In the genomic region with DNA sequence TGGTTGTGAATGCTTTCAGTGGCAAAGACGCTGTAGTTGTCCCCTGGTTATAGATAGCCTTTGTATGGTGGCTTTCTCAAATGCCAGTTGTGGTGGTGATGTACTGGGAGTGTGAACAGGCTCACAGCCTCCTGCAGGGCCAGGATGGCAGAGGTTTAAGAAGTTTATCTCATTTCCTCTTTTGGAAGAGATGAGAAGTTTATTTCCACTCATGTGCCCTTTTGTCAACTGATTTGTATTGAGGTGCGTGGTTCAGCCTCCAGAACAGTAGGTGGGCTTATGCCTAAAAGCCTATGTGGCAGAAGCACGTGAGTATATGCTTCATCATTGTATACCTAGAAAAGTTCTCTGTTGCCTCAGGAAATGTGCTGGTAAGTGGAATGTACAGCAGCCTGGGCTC, we compare ENCODE assay signal across 14 cellular contexts. TPM values are rescaled to one million over a fixed set of nuclear protein-coding genes. Genes with fewer than 3 reads are reported as not detected.
DNase-seq lines count a peak whose midpoint lies in the region; ATAC-seq lines count a peak whose summit lies in the region.
"Had no signal": no experiment of that assay in that cellular context is flagged by ENCODE, and none has a peak within 500 bp of the region (broad histone marks: within the 10 kb centered on the region; RNA-seq: fewer than 3 reads in every experiment).

No MANE protein-coding gene starts in this region.

- H3K27me3 Mint-ChIP-seq in activated naive CD8-positive, alpha-beta T cell treated with anti-CD3 and anti-CD28 coated beads, Interleukin-2, amount 50 U/mL, for 24 hours: peaks cover 5% of the 10 kb centered on the region
- peaks cover 4% of the 10 kb centered on the region for H3K27me3 Mint-ChIP-seq in activated naive CD8-positive, alpha-beta T cell treated with anti-CD3 and anti-CD28 coated beads for 36 hours

- H3K36me3 Mint-ChIP-seq in activated naive CD8-positive, alpha-beta T cell treated with anti-CD3 and anti-CD28 coated beads, Interleukin-2, amount 50 U/mL, for 24 hours (ENCODE audit: low read depth): peaks cover 3% of the 10 kb centered on the region
- H3K36me3 Mint-ChIP-seq in activated naive CD8-positive, alpha-beta T cell treated with anti-CD3 and anti-CD28 coated beads for 36 hours: no peaks in the 10 kb centered on the region
- H3K36me3 Mint-ChIP-seq: CD4-positive, alpha-beta memory T cell had no signal

- H3K4me3 ChIP-seq in iPS-18c (ENCODE audit: insufficient read depth, low read depth, low read length): 0 out of 2 replicates have a peak overlapping the region, but pooled peaks have one; percentile 20

- ATAC-seq in activated naive CD8-positive, alpha-beta T cell treated with anti-CD3 and anti-CD28 coated beads, Interleukin-2, amount 50 U/mL, for 24 hours: peak; percentile 82

- no peak overlapping the region for H3K27ac Mint-ChIP-seq in activated naive CD8-positive, alpha-beta T cell treated with anti-CD3 and anti-CD28 coated beads, Interleukin-2, amount 50 U/mL, for 24 hours
- no peak overlapping the region for H3K27ac Mint-ChIP-seq in activated naive CD8-positive, alpha-beta T cell treated with anti-CD3 and anti-CD28 coated beads for 36 hours
- H3K27ac Mint-ChIP-seq: CD4-positive, alpha-beta memory T cell had no signal

- DNase-seq in activated naive CD8-positive, alpha-beta T cell treated with anti-CD3 and anti-CD28 coated beads, Interleukin-2, amount 50 U/mL, for 24 hours: no peak
- DNase-seq in activated naive CD8-positive, alpha-beta T cell treated with anti-CD3 and anti-CD28 coated beads for 36 hours: no peak
- DNase-seq in MV-4-11 (lab: John Stamatoyannopoulos, UW) (peak; percentile 39), foreskin melanocyte (no peak), activated gamma-delta T cell treated with Interleukin-2 at 50 U/mL for 16 hours (no peak)
- DNase-seq in stimulated activated naive CD4-positive, alpha-beta T cell (lab: John Stamatoyannopoulos, UW): no peak
- DNase-seq: ACHN; C1 segment of cervical spinal cord; CD4-positive, alpha-beta memory T cell; DMS153; DMS79 treated with DMSO at 0.1 percent for 48 hours; EL had no signal

- no peaks in the 10 kb centered on the region for H3K9me3 ChIP-seq in iPS-18c (ENCODE audit: control insufficient read depth, insufficient read depth, low read length)

- peaks cover 5% of the 10 kb centered on the region for H3K9me3 Mint-ChIP-seq in activated naive CD8-positive, alpha-beta T cell treated with anti-CD3 and anti-CD28 coated beads, Interleukin-2, amount 50 U/mL, for 24 hours
- peaks cover 10% of the 10 kb centered on the region for H3K9me3 Mint-ChIP-seq in activated naive CD8-positive, alpha-beta T cell treated with anti-CD3 and anti-CD28 coated beads for 36 hours

- peaks cover 1% of the 10 kb centered on the region for H3K4me1 Mint-ChIP-seq in activated naive CD8-positive, alpha-beta T cell treated with anti-CD3 and anti-CD28 coated beads, Interleukin-2, amount 50 U/mL, for 24 hours
- no peaks in the 10 kb centered on the region for H3K4me1 Mint-ChIP-seq in activated naive CD8-positive, alpha-beta T cell treated with anti-CD3 and anti-CD28 coated beads for 36 hours
- H3K4me1 Mint-ChIP-seq: CD4-positive, alpha-beta memory T cell had no signal

- H3K4me3 Mint-ChIP-seq in activated naive CD8-positive, alpha-beta T cell treated with anti-CD3 and anti-CD28 coated beads, Interleukin-2, amount 50 U/mL, for 24 hours: no peak overlapping the region
- no peak overlapping the region for H3K4me3 Mint-ChIP-seq in activated naive CD8-positive, alpha-beta T cell treated with anti-CD3 and anti-CD28 coated beads for 36 hours
- H3K4me3 Mint-ChIP-seq: CD4-positive, alpha-beta memory T cell had no signal

RNA-seq across cellular contexts. Expression of gene ZFP57, which starts 13.7 kb away (rescaled TPM):
- 10 to 100 TPM; 10.6 to 11.5 TPM for total RNA-seq in activated naive CD8-positive, alpha-beta T cell treated with anti-CD3 and anti-CD28 coated beads for 36 hours
- total RNA-seq: A172; CD4-positive, alpha-beta memory T cell had no signal

RNA-seq across cellular contexts. Expression of gene HLA-F, which starts 28.6 kb away (rescaled TPM):
- total RNA-seq in activated naive CD8-positive, alpha-beta T cell treated with anti-CD3 and anti-CD28 coated beads for 36 hours: 100 to 1,000 TPM; 178 to 181 TPM

RNA-seq across cellular contexts. Expression of gene MOG, which starts 37.7 kb away (rescaled TPM):
- total RNA-seq in activated naive CD8-positive, alpha-beta T cell treated with anti-CD3 and anti-CD28 coated beads for 36 hours: not detected
- total RNA-seq: A172; CD4-positive, alpha-beta memory T cell had no signal
